In genomic region chr15:64883997-64884511, GRCh38 we compare ENCODE assay signal across 8 cellular contexts. TPM values are rescaled to one million over a fixed set of nuclear protein-coding genes. Genes with fewer than 3 reads are reported as not detected.
DNase-seq lines count a peak whose midpoint lies in the region; ATAC-seq and TF ChIP-seq lines count a peak whose summit lies in the region.

No MANE protein-coding gene starts in this region.

- H2AFZ ChIP-seq in IMR-90 (replicated peaks; ENCODE audit: low read length, poor library complexity) = peak overlapping the region; percentile 68

- in situ Hi-C loops in IMR-90 (cut with MboI; ENCODE audit: low sequenced_read_pairs) = no loop called here

- peaks cover 35% of the 10 kb centered on the region for H3K4me1 ChIP-seq in BLaER1
- peaks cover 18% of the 10 kb centered on the region for H3K4me1 ChIP-seq in IMR-90 (ENCODE audit: control insufficient read depth, insufficient read depth, low read length)

- H4K20me1 ChIP-seq in BLaER1 = no peaks in the 10 kb centered on the region
- no peaks in the 10 kb centered on the region for H4K20me1 ChIP-seq in IMR-90 (ENCODE audit: insufficient read depth, low read length)

- H3K9me3 Mint-ChIP-seq in activated CD4-positive, alpha-beta T cell treated with anti-CD3 and anti-CD28 coated beads for 36 hours (ENCODE audit: low read depth) = no peaks in the 10 kb centered on the region

- TF ChIP-seq RAD21 in IMR-90 (IDR thresholded peaks at IDR 0.05; ENCODE audit: low read length) = no peak

- H3K36me3 ChIP-seq in BLaER1 (no peaks in the 10 kb centered on the region), IMR-90 (ENCODE audit: control insufficient read depth, insufficient read depth, low read length) (no peaks in the 10 kb centered on the region)

- H3K27ac ChIP-seq in BLaER1 (no peak overlapping the region), IMR-90 (ENCODE audit: insufficient read depth, low read length) (peak overlapping the region; percentile 28)

- peak overlapping the region; percentile 13 for H3K4me3 Mint-ChIP-seq in activated CD4-positive, alpha-beta T cell treated with anti-CD3 and anti-CD28 coated beads for 36 hours

- peak overlapping the region; percentile 75; the same call in 2 of the 3 replicates for H2BK15ac ChIP-seq in IMR-90 (ENCODE audit: low read depth, low read length)

- ATAC-seq in IMR-90 (ENCODE audit: low read depth) = peak; percentile 89
- ATAC-seq in activated CD4-positive, alpha-beta T cell treated with anti-CD3 and anti-CD28 coated beads for 36 hours = peak; percentile 76
- no peak for ATAC-seq in HG03159 (IDR thresholded peaks at IDR 0.05; ENCODE audit: unreplicated experiment)

- peaks cover 32% of the 10 kb centered on the region for H3K4me1 Mint-ChIP-seq in activated CD4-positive, alpha-beta T cell treated with anti-CD3 and anti-CD28 coated beads for 36 hours

- TF ChIP-seq POLR2A in GM19193 (IDR thresholded peaks at IDR 0.05; ENCODE audit: extremely low read depth, insufficient read depth, insufficient read length) (peak; percentile 65), IMR-90 (IDR thresholded peaks at IDR 0.05; ENCODE audit: low read depth, low read length) (peak; percentile 66)

- no peaks in the 10 kb centered on the region for H3K36me3 Mint-ChIP-seq in activated CD4-positive, alpha-beta T cell treated with anti-CD3 and anti-CD28 coated beads for 36 hours (ENCODE audit: low read depth)

- H2BK20ac ChIP-seq in IMR-90 (ENCODE audit: low read depth, low read length) = peak overlapping the region; percentile 88

- POLR2A ChIA-PET in IMR-90 (lab: Charles Lee; ENCODE audit: unreplicated experiment) = no interaction called here
- POLR2A ChIA-PET in activated CD4-positive, alpha-beta T cell treated with anti-CD3 and anti-CD28 coated beads for 36 hours (lab: Charles Lee) = interaction anchor here (1.4 to 3.0 kb wide), 3 partner anchors 9 to 28 kb away, joined by 3 to 45 read pairs (median 3); no protein-coding TSS in a partner anchor

- peak overlapping the region; percentile 86; the same call in 1 of the 2 replicates for H2AK5ac ChIP-seq in IMR-90 (ENCODE audit: low read depth, low read length)

- H2AK9ac ChIP-seq in IMR-90 (replicated peaks; ENCODE audit: low read depth, low read length, poor library complexity) = peak overlapping the region; percentile 68

- peak overlapping the region; percentile 75 for H3K18ac ChIP-seq in IMR-90 (ENCODE audit: low read depth, low read length)

- H3K27me3 Mint-ChIP-seq in activated CD4-positive, alpha-beta T cell treated with anti-CD3 and anti-CD28 coated beads for 36 hours = no peaks in the 10 kb centered on the region

- peak overlapping the region; percentile 85 for H2BK120ac ChIP-seq in IMR-90 (ENCODE audit: low read depth, low read length)

- no peak for TF ChIP-seq CTCF in IMR-90 (conservative IDR thresholded peaks at IDR 0.05; ENCODE audit: low read depth, low read length)
- no peak for TF ChIP-seq CTCF in choroid plexus epithelial cell (conservative IDR thresholded peaks at IDR 0.05; ENCODE audit: low read depth, low read length)

- H2BK5ac ChIP-seq in IMR-90 (ENCODE audit: low read depth, low read length, poor library complexity, severe bottlenecking) = peak overlapping the region; percentile 59

- peaks cover 7% of the 10 kb centered on the region for H3K9me1 ChIP-seq in IMR-90 (ENCODE audit: insufficient read depth, low read length)

- DNase-seq in IMR-90 (peak; percentile 97), choroid plexus epithelial cell (ENCODE audit: low read depth) (peak; percentile 93), lung microvascular endothelial cell (ENCODE audit: low read depth in 2 of 2) (peak; percentile 83 to 97)
- DNase-seq in activated CD4-positive, alpha-beta T cell treated with anti-CD3 and anti-CD28 coated beads for 36 hours = peak; percentile 89
- DNase-seq in stimulated activated CD8-positive, alpha-beta memory T cell treated with anti-CD3 and anti-CD28 coated beads, Interleukin-4, amount 100 ng/mL, for 24 hours (ENCODE audit: low read depth) = peak; percentile 68

- BruUV-seq in IMR-90 (replicated peaks; lab: Mats Ljungman, UMichigan) = no TSS peak

- no peak overlapping the region for H3K9ac ChIP-seq in BLaER1
- peak overlapping the region; percentile 25; the same call in 1 of the 2 replicates for H3K9ac ChIP-seq in IMR-90 (ENCODE audit: low read depth, low read length)

- 55% methylated on average over 3 of the region's 10 CpGs; no CpG with 5 or more reads in 1 of the 2 experiments for WGBS in IMR-90 (ENCODE audit: extremely low coverage in 2 of 2, insufficient read length in 1 of 2), 2 experiments

- H4K5ac ChIP-seq in IMR-90 (ENCODE audit: low read depth, low read length) = peak overlapping the region; percentile 77; the same call in 1 of the 2 replicates

- peak overlapping the region; percentile 77 for H4K91ac ChIP-seq in IMR-90 (ENCODE audit: insufficient read depth, low read depth, low read length)

- H3K27me3 ChIP-seq in BLaER1 (no peaks in the 10 kb centered on the region), IMR-90 (ENCODE audit: control insufficient read depth, insufficient read depth, low read length) (no peaks in the 10 kb centered on the region)

- peak overlapping the region; percentile 81 to 84 for H4K8ac ChIP-seq in IMR-90 (ENCODE audit: low read depth in 2 of 2, low read length in 2 of 2)

- H3K27ac Mint-ChIP-seq in activated CD4-positive, alpha-beta T cell treated with anti-CD3 and anti-CD28 coated beads for 36 hours = peak overlapping the region; percentile 92

- H3K9me3 ChIP-seq in BLaER1 = no peaks in the 10 kb centered on the region
- H3K9me3 ChIP-seq in IMR-90 (ENCODE audit: control insufficient read depth, insufficient read depth, low read length) = no peaks in the 10 kb centered on the region

- no peak overlapping the region; the same call in 1 of the 2 replicates for H3K56ac ChIP-seq in IMR-90 (ENCODE audit: extremely low read depth, insufficient read depth, low read length)

- CTCF ChIA-PET in IMR-90 (lab: Yijun Ruan, JAX) = no interaction called here
- CTCF ChIA-PET in activated CD4-positive, alpha-beta T cell treated with anti-CD3 and anti-CD28 coated beads for 36 hours (lab: Charles Lee) = interaction anchor here (0.6 to 4.3 kb wide), 3 partner anchors 9 to 155 kb away, joined by 3 to 32 read pairs (median 3); no protein-coding TSS in a partner anchor

- peak overlapping the region; percentile 75 for H3K14ac ChIP-seq in IMR-90 (replicated peaks; ENCODE audit: low read depth, low read length)

- H3K4me3 ChIP-seq in BLaER1 (no peak overlapping the region), IMR-90 (ENCODE audit: insufficient read depth, low read depth, low read length) (no peak overlapping the region), choroid plexus epithelial cell (ENCODE audit: low read depth, low read length) (no peak overlapping the region)

- H3K23ac ChIP-seq in IMR-90 (ENCODE audit: low read depth, low read length) = peak overlapping the region; percentile 50; the same call in 1 of the 2 replicates

- intact Hi-C loops in IMR-90 (cut with micrococcal nuclease) = no loop called here
- intact Hi-C loops in activated CD4-positive, alpha-beta T cell treated with anti-CD3 and anti-CD28 coated beads for 36 hours (cut with DNase I, micrococcal nuclease) = loop anchor here (1.0 kb wide), 3 partner anchors 8 to 43 kb away; partner anchors contain the start of gene PLEKHO2 (in 1 of the 2)

- H3K4ac ChIP-seq in IMR-90 (ENCODE audit: low read depth, low read length) = peak overlapping the region; percentile 85

- no peaks in the 10 kb centered on the region for H3K79me1 ChIP-seq in IMR-90 (ENCODE audit: low read depth in 1 of 2, low read length in 2 of 2)

- dilution Hi-C loops in IMR-90 (cut with HindIII; ENCODE audit: low sequenced_read_pairs, unreplicated experiment) = no loop called here

- H3K4me2 ChIP-seq in BLaER1 (peak overlapping the region; percentile 61), IMR-90 (ENCODE audit: low read depth, low read length) (peak overlapping the region; percentile 57)

TF ChIP-seq in IMR-90, 13 proteins besides CTCF, POLR2A, EP300 and RAD21 (continues in another document):
- TF ChIP-seq ELK1 (IDR thresholded peaks at IDR 0.05; ENCODE audit: borderline replicate concordance, low read depth, low read length) (no peak), MAFK (IDR thresholded peaks at IDR 0.05; ENCODE audit: low read depth, low read length) (no peak), RFX5 (IDR thresholded peaks at IDR 0.05; ENCODE audit: low read depth, low read length) (no peak), RCOR1 (IDR thresholded peaks at IDR 0.05; ENCODE audit: insufficient replicate concordance, low read length) (no peak), MAZ (IDR thresholded peaks at IDR 0.05; ENCODE audit: borderline replicate concordance, low read depth, low read length) (peak; percentile 65; the same call in 1 of the 2 replicates), FOS (IDR thresholded peaks at IDR 0.05; ENCODE audit: low read depth, low read length) (peak; percentile 76)

RNA-seq across cellular contexts. Expression of gene ANKDD1A, which starts 27.6 kb away (rescaled TPM):
- total RNA-seq in IMR-90 (2012; rRNA removed) = 2.8 and 3.6 TPM in 2 replicates
- 3.0 and 4.9 TPM in 2 replicates for polyA plus RNA-seq in IMR-90 (2012; rRNA removed)
- polyA plus RNA-seq in IMR-90 (2012; cell fraction: cytosol; rRNA removed) = 2.1 and 4.6 TPM in 2 replicates
- polyA plus RNA-seq in IMR-90 (2012; cell fraction: nucleus; rRNA removed; ENCODE audit: low replicate concordance) = 9.8 and 13.4 TPM in 2 replicates
- 1 to 10 TPM in 1 of 2 experiments, under 1 TPM in 1; 0.81 to 1.0 TPM for total RNA-seq in activated CD4-positive, alpha-beta T cell treated with anti-CD3 and anti-CD28 coated beads for 36 hours
- 3.0 and 3.7 TPM in 2 replicates for total RNA-seq in lung microvascular endothelial cell

RNA-seq across cellular contexts. Expression of gene PLEKHO2, which starts 42.3 kb away (rescaled TPM):
- total RNA-seq in IMR-90 (2012; rRNA removed) (18.6 and 19.0 TPM in 2 replicates), lung microvascular endothelial cell (47.1 and 62.7 TPM in 2 replicates)
- 22.5 and 24.6 TPM in 2 replicates for polyA plus RNA-seq in IMR-90 (2012; rRNA removed)
- polyA plus RNA-seq in IMR-90 (2012; cell fraction: cytosol; rRNA removed) = 12.6 and 25.0 TPM in 2 replicates
- polyA plus RNA-seq in IMR-90 (2012; cell fraction: nucleus; rRNA removed; ENCODE audit: low replicate concordance) = 37.2 and 43.5 TPM in 2 replicates
- total RNA-seq in activated CD4-positive, alpha-beta T cell treated with anti-CD3 and anti-CD28 coated beads for 36 hours = 10 to 100 TPM; 11.4 to 13.3 TPM

RNA-seq across cellular contexts. Expression of gene PIF1, which starts 58.6 kb away (rescaled TPM):
- total RNA-seq in IMR-90 (2012; rRNA removed) (3.9 and 5.3 TPM in 2 replicates), lung microvascular endothelial cell (1.8 and 5.4 TPM in 2 replicates)
- 19.2 and 19.9 TPM in 2 replicates for polyA plus RNA-seq in IMR-90 (2012; rRNA removed)
- polyA plus RNA-seq in IMR-90 (2012; cell fraction: cytosol; rRNA removed) = 10.6 and 10.8 TPM in 2 replicates
- 72.6 and 161 TPM in 2 replicates for polyA plus RNA-seq in IMR-90 (2012; cell fraction: nucleus; rRNA removed; ENCODE audit: low replicate concordance)
- 10 to 100 TPM; 30.0 to 36.3 TPM for total RNA-seq in activated CD4-positive, alpha-beta T cell treated with anti-CD3 and anti-CD28 coated beads for 36 hours
